ENCODE assay signal across 15 cellular contexts in the genomic region with DNA sequence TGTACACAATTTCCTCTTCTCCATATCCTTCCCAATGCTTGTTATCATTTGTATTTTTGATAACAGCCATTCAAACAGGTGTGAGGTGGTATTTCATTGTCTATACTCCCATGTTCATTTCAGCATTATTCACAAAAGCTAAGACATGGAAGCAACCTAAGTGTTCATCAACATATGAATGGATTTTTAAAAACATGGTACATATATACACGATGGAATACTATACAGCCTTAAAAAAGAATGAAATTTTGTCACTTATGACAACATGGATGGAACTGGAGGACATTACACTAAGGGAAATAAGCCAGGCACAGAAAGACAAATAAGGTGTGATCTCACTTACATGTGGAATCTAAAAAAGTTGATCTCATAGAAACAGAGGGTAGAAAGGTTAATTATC.
A peak's percentile ranks its signal among the peaks of the same experiment; 100 is the strongest.
DNase-seq lines count a peak whose midpoint lies in the region; ATAC-seq, FAIRE-seq and TF ChIP-seq lines count a peak whose summit lies in the region.
"Had no signal": no experiment of that assay in that cellular context is flagged by ENCODE, and none has a peak within 500 bp of the region (broad histone marks: within the 10 kb centered on the region; RNA-seq: fewer than 3 reads in every experiment).

No MANE protein-coding gene starts in this region.

- no peaks in the 10 kb centered on the region for H4K20me1 ChIP-seq in GM23248 (ENCODE audit: insufficient read depth)

- TF ChIP-seq CTCF in RWPE2 (IDR thresholded peaks at IDR 0.05; ENCODE audit: poor library complexity, severe bottlenecking) (no peak), GM13977 (IDR thresholded peaks at IDR 0.05; ENCODE audit: extremely low read depth, insufficient read depth, missing control alignments) (no peak)

- H2AK5ac ChIP-seq in mesenchymal stem cell (ENCODE audit: low read length, severe bottlenecking): no peak overlapping the region

- FAIRE-seq in GM12892 (lab: Jason Lieb, UNC): no peak
- FAIRE-seq: A204.1, HepG2, HTR-8/SVneo had no signal

- no peak overlapping the region for H2BK5ac ChIP-seq in mesenchymal stem cell (ENCODE audit: low read depth, low read length, poor library complexity, severe bottlenecking)

- H3K4me3 ChIP-seq in GM23248 (no peak overlapping the region), RWPE2 (ENCODE audit: severe bottlenecking) (no peak overlapping the region), mesenchymal stem cell (ENCODE audit: insufficient read depth in 1 of 2, low read depth in 1 of 2, low read length in 2 of 2) (no peak overlapping the region), subcutaneous abdominal adipose tissue (ENCODE audit: low read depth in 1 of 5, low read length in 5 of 5) (no peak overlapping the region)

- no peak overlapping the region for H4K8ac ChIP-seq in mesenchymal stem cell (ENCODE audit: low read length)

- WGBS in GM23248 (ENCODE audit: low coverage in 1 of 2, low lambda C conversion rate in 2 of 2, missing lambda C conversion rate in 2 of 2), 2 experiments: 95 to 100% methylated on average over 1 of the region's 1 CpG
- WGBS in mesenchymal stem cell: no CpG with 5 or more reads among the region's 1 CpG

- H2BK15ac ChIP-seq in mesenchymal stem cell (ENCODE audit: low read depth, poor library complexity, severe bottlenecking): no peak overlapping the region

- no peak overlapping the region for H3K23ac ChIP-seq in mesenchymal stem cell (ENCODE audit: low read length in 2 of 2)

- H3F3A ChIP-seq in GM23248 (ENCODE audit: insufficient read depth): peaks cover 74% of the 10 kb centered on the region

- H3K9me2 ChIP-seq in GM23248 (ENCODE audit: insufficient read depth): no peaks in the 10 kb centered on the region

- H3K9ac ChIP-seq in GM23248 (no peak overlapping the region), mesenchymal stem cell (ENCODE audit: low read length) (no peak overlapping the region), subcutaneous abdominal adipose tissue (ENCODE audit: low read length in 5 of 5) (no peak overlapping the region)

- H3K4me2 ChIP-seq in GM23248 (ENCODE audit: unreplicated experiment): peak overlapping the region; percentile 2
- H3K4me2 ChIP-seq in mesenchymal stem cell (ENCODE audit: low read length, poor library complexity, severe bottlenecking): no peak overlapping the region

- no peak overlapping the region for H2BK12ac ChIP-seq in mesenchymal stem cell (ENCODE audit: low read length in 2 of 2)

- H3K4me1 ChIP-seq in GM23248 (ENCODE audit: insufficient read depth): peaks cover 30% of the 10 kb centered on the region
- H3K4me1 ChIP-seq in RWPE2 (ENCODE audit: insufficient read depth, poor library complexity, severe bottlenecking): peaks cover 12% of the 10 kb centered on the region
- peaks cover 3% of the 10 kb centered on the region for H3K4me1 ChIP-seq in mesenchymal stem cell (ENCODE audit: control insufficient read depth, insufficient read depth, low read depth, low read length)
- peaks cover 0 to 12% (median 0%) of the 10 kb centered on the region in 5 donors for H3K4me1 ChIP-seq in subcutaneous abdominal adipose tissue (ENCODE audit: control insufficient read depth in 5 of 5, insufficient read depth in 5 of 5, low read length in 5 of 5)

- no peak overlapping the region for H3K18ac ChIP-seq in mesenchymal stem cell (ENCODE audit: low read depth in 1 of 2, low read length in 2 of 2)

- no peak overlapping the region for H3K14ac ChIP-seq in mesenchymal stem cell (ENCODE audit: low read length in 2 of 2)

- ATAC-seq in RWPE2 (ENCODE audit: low read depth) (no peak), HG03520 (IDR thresholded peaks at IDR 0.05; ENCODE audit: unreplicated experiment) (no peak)
- ATAC-seq: CD8-positive, alpha-beta T cell; HepG2 had no signal

- no peak overlapping the region for H4K91ac ChIP-seq in mesenchymal stem cell (ENCODE audit: low read length)

- H3K79me1 ChIP-seq in mesenchymal stem cell (replicated peaks; ENCODE audit: low read length, poor library complexity, severe bottlenecking): peaks cover 3% of the 10 kb centered on the region

- no peak overlapping the region for H2BK120ac ChIP-seq in mesenchymal stem cell (ENCODE audit: low read depth, low read length)

- DNase-seq in GM23248 (no peak), RWPE2 (ENCODE audit: low spot score) (no peak), mesenchymal stem cell (no peak), GM12892 (ENCODE audit: insufficient read length) (no peak), GM13977 (ENCODE audit: low spot score) (no peak)
- DNase-seq: CD8-positive, alpha-beta T cell; COR-L47; DMS153; DMS79 treated with DMSO at 0.1 percent for 48 hours; GDM1 had no signal

- H2AFZ ChIP-seq in GM23248 (no peak overlapping the region), mesenchymal stem cell (ENCODE audit: low read depth, low read length) (no peak overlapping the region)

- in situ Hi-C loops in GM23248 (cut with MboI) (no loop called here), GM13977 (cut with MboI; ENCODE audit: low pct_unique_long_range_greater_than_20kb, low sequenced_read_pairs, unreplicated experiment) (no loop called here)

- H3K9me3 ChIP-seq in GM23248 (ENCODE audit: low read depth): no peaks in the 10 kb centered on the region
- peaks cover 5% of the 10 kb centered on the region for H3K9me3 ChIP-seq in RWPE2 (ENCODE audit: severe bottlenecking)
- peaks cover 3% of the 10 kb centered on the region for H3K9me3 ChIP-seq in mesenchymal stem cell (ENCODE audit: control insufficient read depth, low read length)
- no peaks in the 10 kb centered on the region for H3K9me3 ChIP-seq in subcutaneous abdominal adipose tissue (ENCODE audit: control insufficient read depth in 5 of 5, low read length in 5 of 5)

- no peak overlapping the region for H3K4ac ChIP-seq in mesenchymal stem cell (ENCODE audit: low read depth in 1 of 2, low read length in 2 of 2)

- peak overlapping the region; percentile 67 for H3K27ac ChIP-seq in GM23248
- peak overlapping the region; percentile 69 for H3K27ac ChIP-seq in RWPE2 (ENCODE audit: poor library complexity, severe bottlenecking)
- peak overlapping the region; percentile 72 for H3K27ac ChIP-seq in mesenchymal stem cell (ENCODE audit: low read length, poor library complexity, severe bottlenecking)
- peak overlapping the region; percentile 42 for H3K27ac ChIP-seq in subcutaneous abdominal adipose tissue (ENCODE audit: low read depth, low read length)

- no peak for TF ChIP-seq POLR2A in GM12892 (IDR thresholded peaks at IDR 0.05; ENCODE audit: low read depth, low read length)

- peaks cover 22% of the 10 kb centered on the region for H3K79me2 ChIP-seq in GM23248 (ENCODE audit: insufficient read depth)

- H3K27me3 ChIP-seq in GM23248 (replicated peaks; ENCODE audit: insufficient read depth): no peaks in the 10 kb centered on the region
- no peaks in the 10 kb centered on the region for H3K27me3 ChIP-seq in RWPE2 (ENCODE audit: insufficient read depth, poor library complexity, severe bottlenecking)
- no peaks in the 10 kb centered on the region for H3K27me3 ChIP-seq in mesenchymal stem cell (ENCODE audit: control insufficient read depth in 1 of 2, insufficient read depth in 1 of 2, low read length in 2 of 2)
- no peaks in the 10 kb centered on the region for H3K27me3 ChIP-seq in subcutaneous abdominal adipose tissue (ENCODE audit: control insufficient read depth in 5 of 5, insufficient read depth in 4 of 5, low read length in 5 of 5)

- peaks cover 69% of the 10 kb centered on the region for H3K36me3 ChIP-seq in GM23248 (ENCODE audit: low read depth)
- peaks cover 49% of the 10 kb centered on the region for H3K36me3 ChIP-seq in RWPE2 (ENCODE audit: low read depth)
- peaks cover 9 to 87% of the 10 kb centered on the region in 2 experiments for H3K36me3 ChIP-seq in mesenchymal stem cell (ENCODE audit: control insufficient read depth in 1 of 2, insufficient read depth in 2 of 2, low read depth in 1 of 2, low read length in 2 of 2)
- peaks cover 0 to 12% (median 0%) of the 10 kb centered on the region in 5 donors for H3K36me3 ChIP-seq in subcutaneous abdominal adipose tissue (ENCODE audit: control insufficient read depth in 5 of 5, insufficient read depth in 5 of 5, low read length in 5 of 5)
